In genomic region chr10:31707578-31708411, GRCh38 we compare ENCODE assay signal across 8 cellular contexts.
DNase-seq lines count a peak whose midpoint lies in the region; ATAC-seq and TF ChIP-seq lines count a peak whose summit lies in the region.

No MANE protein-coding gene starts in this region.

- peak; percentile 86 for ATAC-seq in GM21526 (IDR thresholded peaks at IDR 0.05; ENCODE audit: low FRiP score, unreplicated experiment)

- H3K4me3 ChIP-seq in neuron (ENCODE audit: low read length): peak overlapping the region; percentile 38
- no peak overlapping the region for H3K4me3 ChIP-seq in thyroid gland (replicated peaks in 1 of 3)

- intact Hi-C loops in thyroid gland (cut with DNase I): no loop called here

- DNase-seq in ELR (ENCODE audit: low read depth) (peak; percentile 81), KBM-7 (peak; percentile 85), fibroblast of the conjunctiva (ENCODE audit: low read depth) (peak; percentile 8), thyroid gland (peak; percentile 19 to 31), NCI-H526 (lab: John Stamatoyannopoulos, UW) (no peak)
- peak; percentile 68 for DNase-seq in activated CD8-positive, alpha-beta memory T cell treated with anti-CD3 and anti-CD28 coated beads, Interleukin-2, amount 50 U/mL, for 48 hours

- H3K27me3 ChIP-seq in neuron (ENCODE audit: insufficient read depth, low read length) (no peaks in the 10 kb centered on the region), thyroid gland (no peaks in the 10 kb centered on the region)

- H3K4me1 ChIP-seq in neuron (ENCODE audit: insufficient read depth, low read length): peaks cover 26% of the 10 kb centered on the region
- peaks cover 0 to 25% of the 10 kb centered on the region in 2 donors for H3K4me1 ChIP-seq in thyroid gland

- H3K27ac ChIP-seq in thyroid gland: peak overlapping the region; percentile 40 to 73 (median 62)

- in situ Hi-C loops in KBM-7 (cut with MboI; ENCODE audit: low pct_unique_long_range_greater_than_20kb, low sequenced_read_pairs): no loop called here

- H3K36me3 ChIP-seq in neuron (ENCODE audit: insufficient read depth, low read length) (no peaks in the 10 kb centered on the region), thyroid gland (no peaks in the 10 kb centered on the region)

- no peak for TF ChIP-seq CTCF in thyroid gland (IDR thresholded peaks at IDR 0.05)

- peak overlapping the region; percentile 85 for H2AFZ ChIP-seq in neuron (ENCODE audit: low read depth, low read length)

- WGBS in thyroid gland, 2 donors: 18 to 24% methylated on average over 10 of the region's 10 CpGs

- peaks cover 6% of the 10 kb centered on the region for H3K9me3 ChIP-seq in neuron (ENCODE audit: low read length)
- H3K9me3 ChIP-seq in thyroid gland: no peaks in the 10 kb centered on the region

- no peak for TF ChIP-seq POLR2A in thyroid gland (IDR thresholded peaks at IDR 0.05)

Comparison
In these comparisons a context has a peak if more than half of its experiments do, and no peak if none do; other contexts are left out.
1. DNase-seq: peak in ELR (single experiment), KBM-7 (single experiment), activated CD8-positive, alpha-beta memory T cell treated with anti-CD3 and anti-CD28 coated beads, Interleukin-2, amount 50 U/mL, for 48 hours (single experiment), fibroblast of the conjunctiva (single experiment) and thyroid gland (2 of 2); none in NCI-H526 (0 of 2).